In genomic region chr17:80422276-80422675, GRCh38 we compare ENCODE assay signal across 21 cellular contexts. TPM values are rescaled to one million over a fixed set of nuclear protein-coding genes. Genes with fewer than 3 reads are reported as not detected.
DNase-seq lines count a peak whose midpoint lies in the region; ATAC-seq, FAIRE-seq and TF ChIP-seq lines count a peak whose summit lies in the region.
"Had no signal": no experiment of that assay in that cellular context is flagged by ENCODE, and none has a peak within 500 bp of the region (broad histone marks: within the 10 kb centered on the region; RNA-seq: fewer than 3 reads in every experiment).

No MANE protein-coding gene starts in this region.

- no peak for FAIRE-seq in GM12891 (lab: Jason Lieb, UNC)

- no peaks in the 10 kb centered on the region for H3K4me1 ChIP-seq in ovary (ENCODE audit: insufficient read depth)

- no peak overlapping the region for H3K4me3 ChIP-seq in ovary
- H3K4me3 ChIP-seq: Peyer's patch had no signal

- no peak for TF ChIP-seq EP300 in ovary (IDR thresholded peaks at IDR 0.05)

- intact Hi-C loops in ovary (cut with DNase I) = loop anchor here in 3 of 4 donors (10.0 kb wide), 2 partner anchors 153 to 683 kb away; no protein-coding TSS in a partner anchor

- WGBS in ovary, 3 donors = 71 to 74% (median 73%) methylated on average over 18 of the region's 18 CpGs

- TF ChIP-seq POLR2A in GM12891 (IDR thresholded peaks at IDR 0.05; ENCODE audit: low read depth, low read length) (no peak), ovary (IDR thresholded peaks at IDR 0.05) (no peak)

- no peak for TF ChIP-seq CTCF in ovary (IDR thresholded peaks at IDR 0.05)

- H3K27me3 ChIP-seq in ovary = no peaks in the 10 kb centered on the region
- H3K27me3 ChIP-seq: Peyer's patch had no signal

- ATAC-seq in GM21576 (IDR thresholded peaks at IDR 0.05; ENCODE audit: unreplicated experiment) = no peak

- no peaks in the 10 kb centered on the region for H3K36me3 ChIP-seq in ovary

- H3K9me3 ChIP-seq in ovary = no peaks in the 10 kb centered on the region
- H3K9me3 ChIP-seq: Peyer's patch had no signal

- peak; percentile 16 for DNase-seq in COLO668 (lab: John Stamatoyannopoulos, UW; ENCODE audit: unreplicated experiment)
- DNase-seq in GM12891 (ENCODE audit: insufficient read length, low spot score) = peak; percentile 5
- peak; percentile 22 for DNase-seq in NCI-H69 (lab: John Stamatoyannopoulos, UW)
- peak in 3 of 5 donors; percentile 19 to 29 (median 21) for DNase-seq in ovary
- DNase-seq in NCI-H774 (lab: John Stamatoyannopoulos, UW) = no peak
- no peak for DNase-seq in stimulated activated naive CD4-positive, alpha-beta T cell (lab: John Stamatoyannopoulos, UW)
- DNase-seq in nucleus accumbens (lab: John Stamatoyannopoulos, UW) = no peak
- DNase-seq: CD4-positive, alpha-beta memory T cell; DMS 273 treated with DMSO at 0.1 percent for 48 hours; GF-D8; H9; Kasumi-1; MM.1S; NCI-H1092 treated with DMSO at 0.1 percent for 48 hours; NCI-H1694 treated with DMSO at 0.1 percent for 48 hours; NCI-H2171 treated with DMSO at 0.1 percent for 48 hours; NCI-H446 treated with DMSO at 0.1 percent for 48 hours; Peyer's patch had no signal

- no peak overlapping the region for H3K27ac ChIP-seq in ovary
- H3K27ac ChIP-seq: Peyer's patch had no signal

TF ChIP-seq in GM12891, 5 proteins besides CTCF, POLR2A, EP300 and RAD21:
- TF ChIP-seq POLR2AphosphoS5 (IDR thresholded peaks at IDR 0.05; ENCODE audit: low read depth, low read length) (no peak), PAX5 (IDR thresholded peaks at IDR 0.05; ENCODE audit: insufficient read depth, low read length, severe bottlenecking) (no peak), SPI1 (IDR thresholded peaks at IDR 0.05; ENCODE audit: low read depth, low read length) (no peak), POU2F2 (IDR thresholded peaks at IDR 0.05; ENCODE audit: low read depth, low read length) (no peak), TAF1 (IDR thresholded peaks at IDR 0.05; ENCODE audit: low read depth, low read length) (no peak)

RNA-seq across cellular contexts. Expression of gene ENDOV, which starts 7.3 kb away (rescaled TPM):
- polyA plus RNA-seq in GM12891 (2012; ENCODE audit: low read depth, missing spikeins) = 9.1 TPM
- 10 to 100 TPM; 16.3 to 24.1 (median 21.3) TPM for total RNA-seq in ovary
- 10 to 100 TPM in 1 of 2 donors, 1 to 10 TPM in 1; 8.9 to 18.0 TPM for polyA plus RNA-seq in ovary

RNA-seq across cellular contexts. Expression of gene NPTX1, which starts 54.1 kb away (rescaled TPM):
- polyA plus RNA-seq in GM12891 (2012; ENCODE audit: low read depth, missing spikeins) = 0.05 TPM
- total RNA-seq in ovary = 10 to 100 TPM in 1 of 7 donors, under 1 TPM in 5, not detected in 1; 0.10 to 19.8 (median 0.51) TPM
- polyA plus RNA-seq in ovary = under 1 TPM; 0.02 to 0.18 TPM
- total RNA-seq: CD4-positive, alpha-beta memory T cell; Right ventricle myocardium superior had no signal
- polyA plus RNA-seq: IgD-negative memory B cell had no signal

Comparison
In these comparisons a context has a peak if more than half of its experiments do, and no peak if none do; other contexts are left out.
1. DNase-seq: peak in COLO668 (single experiment), GM12891 (single experiment), NCI-H69 (single experiment) and ovary (3 of 5); none in NCI-H774 (single experiment), stimulated activated naive CD4-positive, alpha-beta T cell (0 of 6) and nucleus accumbens (0 of 56).